ENCODE assay signal across 26 cellular contexts in the genomic region with DNA sequence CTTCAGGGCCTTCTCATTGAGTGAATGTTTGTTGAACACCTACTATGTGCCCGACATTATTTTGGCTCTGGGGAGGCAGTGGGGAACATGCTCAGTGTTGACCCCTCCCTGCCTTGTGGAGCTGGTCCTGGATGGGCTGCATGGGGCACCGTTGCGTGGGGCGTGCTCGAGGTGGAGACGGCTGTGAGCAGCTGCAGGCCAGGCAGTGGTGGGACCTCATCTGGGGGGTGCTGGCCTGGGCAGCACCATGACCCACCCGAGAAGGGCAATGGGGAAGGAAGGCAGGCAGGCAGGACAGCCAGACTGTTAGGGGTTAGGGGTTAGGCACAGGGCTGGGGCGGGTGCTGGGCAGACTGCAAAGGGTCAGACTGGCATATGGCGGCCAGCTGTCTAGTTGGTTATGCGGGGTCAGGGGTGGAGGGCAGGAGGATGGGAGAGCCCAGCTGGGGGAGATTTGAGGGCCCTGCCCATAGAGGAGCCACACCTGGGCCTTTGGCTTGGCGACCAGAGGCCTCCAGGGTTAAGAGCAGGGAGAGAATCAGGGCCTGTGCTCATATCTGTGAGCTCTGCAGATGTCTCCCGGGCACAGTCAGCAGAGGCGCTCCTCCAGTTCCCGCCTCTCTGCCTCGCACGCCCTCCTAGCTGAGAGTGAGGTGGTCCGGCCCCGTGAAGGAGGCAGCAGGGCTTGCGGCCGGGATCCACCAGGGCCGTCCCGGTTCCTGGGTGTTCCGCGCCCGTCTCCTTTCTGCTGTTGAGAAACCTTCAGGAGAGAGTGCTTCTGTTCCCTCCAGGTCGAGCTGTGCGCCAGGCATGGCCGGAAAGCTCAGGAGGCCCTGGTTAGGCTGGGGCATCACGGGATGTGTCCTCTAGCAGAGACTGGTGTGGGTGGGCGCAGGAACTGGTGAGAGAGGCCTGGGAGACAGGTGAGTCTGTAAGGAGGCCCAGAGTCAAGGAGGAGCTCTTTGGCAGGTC.
DNase-seq lines count a peak whose midpoint lies in the region; ATAC-seq and TF ChIP-seq lines count a peak whose summit lies in the region.
"Had no signal": no experiment of that assay in that cellular context is flagged by ENCODE, and none has a peak within 500 bp of the region (broad histone marks: within the 10 kb centered on the region; RNA-seq: fewer than 3 reads in every experiment).

No MANE protein-coding gene starts in this region.

- 93% methylated on average over 30 of the region's 30 CpGs for WGBS in right cardiac atrium
- 92 to 95% methylated on average over 30 of the region's 30 CpGs for WGBS in heart right ventricle, 2 donors
- 93 to 98% methylated on average over 17 to 30 of the region's 30 CpGs for WGBS in endodermal cell (ENCODE audit: insufficient coverage in 1 of 2, insufficient read length in 1 of 2), 2 experiments
- WGBS in mesenchymal stem cell: 96% methylated on average over 30 of the region's 30 CpGs

- H3K27me3 ChIP-seq in right cardiac atrium (ENCODE audit: control insufficient read depth, insufficient read depth) (no peaks in the 10 kb centered on the region), heart right ventricle (no peaks in the 10 kb centered on the region), endodermal cell (ENCODE audit: control insufficient read depth, insufficient read depth, low read length, poor library complexity, severe bottlenecking) (no peaks in the 10 kb centered on the region), mesenchymal stem cell (ENCODE audit: control insufficient read depth in 1 of 2, insufficient read depth in 1 of 2, low read length in 2 of 2) (no peaks in the 10 kb centered on the region)
- H3K27me3 ChIP-seq: BE2C, tibial artery had no signal

- H2AFZ ChIP-seq in mesenchymal stem cell (ENCODE audit: low read depth, low read length): no peak overlapping the region

- H4K91ac ChIP-seq in mesenchymal stem cell (ENCODE audit: low read length): peak overlapping the region; percentile 29

- H3K4ac ChIP-seq in mesenchymal stem cell (ENCODE audit: low read depth in 1 of 2, low read length in 2 of 2): no peak overlapping the region

- no peaks in the 10 kb centered on the region for H3K27me3 Mint-ChIP-seq in endodermal cell (ENCODE audit: insufficient read depth)

- H3K4me3 Mint-ChIP-seq in endodermal cell: no peak overlapping the region
- H3K4me3 Mint-ChIP-seq: activated CD8-positive, alpha-beta T cell treated with anti-CD3 and anti-CD28 coated beads for 36 hours; activated naive CD8-positive, alpha-beta T cell treated with anti-CD3 and anti-CD28 coated beads, Interleukin-2, amount 50 U/mL, for 24 hours; activated T-cell treated with anti-CD3 and anti-CD28 coated beads, Interleukin-2, amount 50 U/mL, for 24 hours; stimulated activated naive CD8-positive, alpha-beta T cell treated with anti-CD3 and anti-CD28 coated beads, Interleukin-15, amount 100 ng/mL, for 72 hours; T-cell had no signal

- DNase-seq in right cardiac atrium (peak in 2 of 3 donors; percentile 36 to 49), heart right ventricle (no peak), endodermal cell (no peak), mesenchymal stem cell (no peak), NCI-H2196 (lab: John Stamatoyannopoulos, UW; ENCODE audit: unreplicated experiment) (no peak), substantia nigra (lab: John Stamatoyannopoulos, UW) (no peak)
- DNase-seq: activated CD4-positive, CD25-positive, alpha-beta regulatory T cell treated with anti-CD3 and anti-CD28 coated beads, Interleukin-2, amount 50 U/mL, for 72 hours; activated CD8-positive, alpha-beta T cell treated with anti-CD3 and anti-CD28 coated beads for 36 hours; activated gamma-delta T cell; activated naive CD8-positive, alpha-beta T cell treated with anti-CD3 and anti-CD28 coated beads, Interleukin-2, amount 50 U/mL, for 24 hours; activated T-cell treated with anti-CD3 and anti-CD28 coated beads, Interleukin-2, amount 50 U/mL, for 24 hours; BE2C; cerebellar nuclear complex; COR-L47; DMS53; kidney; NCI-H1092 treated with DMSO at 0.1 percent for 48 hours; NCI-H187; NCI-H526; stimulated activated naive CD8-positive, alpha-beta T cell treated with anti-CD3 and anti-CD28 coated beads, Interleukin-15, amount 100 ng/mL, for 72 hours; T-cell; tibial artery had no signal

- ATAC-seq in right cardiac atrium (no peak), heart right ventricle (no peak), HG03108 (IDR thresholded peaks at IDR 0.05; ENCODE audit: unreplicated experiment) (no peak), HG02884 (IDR thresholded peaks at IDR 0.05; ENCODE audit: unreplicated experiment) (no peak)
- ATAC-seq: activated CD8-positive, alpha-beta T cell treated with anti-CD3 and anti-CD28 coated beads for 36 hours; activated naive CD8-positive, alpha-beta T cell treated with anti-CD3 and anti-CD28 coated beads, Interleukin-2, amount 50 U/mL, for 24 hours; stimulated activated naive CD8-positive, alpha-beta T cell treated with anti-CD3 and anti-CD28 coated beads, Interleukin-15, amount 100 ng/mL, for 72 hours; T-cell had no signal

- H2AK5ac ChIP-seq in mesenchymal stem cell (ENCODE audit: low read length, severe bottlenecking): no peak overlapping the region

- H3K27ac Mint-ChIP-seq in endodermal cell: peak overlapping the region; percentile 55
- H3K27ac Mint-ChIP-seq: activated CD8-positive, alpha-beta T cell treated with anti-CD3 and anti-CD28 coated beads for 36 hours; activated naive CD8-positive, alpha-beta T cell treated with anti-CD3 and anti-CD28 coated beads, Interleukin-2, amount 50 U/mL, for 24 hours; activated T-cell treated with anti-CD3 and anti-CD28 coated beads, Interleukin-2, amount 50 U/mL, for 24 hours; IgD-negative memory B cell; stimulated activated naive CD8-positive, alpha-beta T cell treated with anti-CD3 and anti-CD28 coated beads, Interleukin-15, amount 100 ng/mL, for 72 hours; T-cell had no signal

- no peak overlapping the region for H4K8ac ChIP-seq in mesenchymal stem cell (ENCODE audit: low read length)

- H3K4me2 ChIP-seq in mesenchymal stem cell (ENCODE audit: low read length, poor library complexity, severe bottlenecking): no peak overlapping the region

- H3K4me3 ChIP-seq in right cardiac atrium (ENCODE audit: low read length): no peak overlapping the region
- no peak overlapping the region for H3K4me3 ChIP-seq in heart right ventricle
- no peak overlapping the region for H3K4me3 ChIP-seq in endodermal cell (ENCODE audit: low read length)
- H3K4me3 ChIP-seq in mesenchymal stem cell (ENCODE audit: insufficient read depth in 1 of 2, low read depth in 1 of 2, low read length in 2 of 2): no peak overlapping the region
- H3K4me3 ChIP-seq: prostate gland, tibial artery had no signal

- H3K36me3 ChIP-seq in heart right ventricle (no peaks in the 10 kb centered on the region), endodermal cell (ENCODE audit: control insufficient read depth, insufficient read depth, low read length) (no peaks in the 10 kb centered on the region), mesenchymal stem cell (ENCODE audit: control insufficient read depth in 1 of 2, insufficient read depth in 2 of 2, low read depth in 1 of 2, low read length in 2 of 2) (peaks cover 0 to 12% of the 10 kb centered on the region in 2 experiments)
- H3K36me3 ChIP-seq: BE2C, prostate gland, tibial artery had no signal

- peak overlapping the region in 1 of 2 experiments; percentile 59 for H3K14ac ChIP-seq in mesenchymal stem cell (ENCODE audit: low read length in 2 of 2)

- H3K27ac ChIP-seq in right cardiac atrium (ENCODE audit: low read length) (no peak overlapping the region), heart right ventricle (no peak overlapping the region), endodermal cell (ENCODE audit: low read depth, low read length) (no peak overlapping the region), mesenchymal stem cell (ENCODE audit: low read length, poor library complexity, severe bottlenecking) (no peak overlapping the region), substantia nigra (ENCODE audit: low read depth, low read length, poor library complexity, severe bottlenecking) (no peak overlapping the region)
- H3K27ac ChIP-seq: prostate gland, tibial artery had no signal

- H3K9ac ChIP-seq in endodermal cell (ENCODE audit: extremely low read depth, low read length, poor library complexity, severe bottlenecking) (no peak overlapping the region), mesenchymal stem cell (ENCODE audit: low read length) (no peak overlapping the region)

- H3K9me3 Mint-ChIP-seq in endodermal cell: no peaks in the 10 kb centered on the region
- H3K9me3 Mint-ChIP-seq: activated CD8-positive, alpha-beta T cell treated with anti-CD3 and anti-CD28 coated beads for 36 hours; activated naive CD8-positive, alpha-beta T cell treated with anti-CD3 and anti-CD28 coated beads, Interleukin-2, amount 50 U/mL, for 24 hours; activated T-cell treated with anti-CD3 and anti-CD28 coated beads, Interleukin-2, amount 50 U/mL, for 24 hours; IgD-negative memory B cell; stimulated activated naive CD8-positive, alpha-beta T cell treated with anti-CD3 and anti-CD28 coated beads, Interleukin-15, amount 100 ng/mL, for 72 hours; T-cell had no signal

- peak overlapping the region in 1 of 2 experiments; percentile 16 for H3K23ac ChIP-seq in mesenchymal stem cell (ENCODE audit: low read length in 2 of 2)

- H2BK12ac ChIP-seq in mesenchymal stem cell (ENCODE audit: low read length in 2 of 2): no peak overlapping the region

- H3K18ac ChIP-seq in mesenchymal stem cell (ENCODE audit: low read depth in 1 of 2, low read length in 2 of 2): no peak overlapping the region

- no peak overlapping the region for H2BK5ac ChIP-seq in mesenchymal stem cell (ENCODE audit: low read depth, low read length, poor library complexity, severe bottlenecking)

- TF ChIP-seq CTCF in heart right ventricle (IDR thresholded peaks at IDR 0.05): no peak
- no peak for TF ChIP-seq CTCF in endodermal cell (conservative IDR thresholded peaks at IDR 0.05)

- H2BK15ac ChIP-seq in mesenchymal stem cell (ENCODE audit: low read depth, poor library complexity, severe bottlenecking): no peak overlapping the region

- H2BK120ac ChIP-seq in mesenchymal stem cell (ENCODE audit: low read depth, low read length): no peak overlapping the region

- peaks cover 23% of the 10 kb centered on the region for H3K4me1 Mint-ChIP-seq in endodermal cell

- peaks cover 2% of the 10 kb centered on the region for H3K4me1 ChIP-seq in right cardiac atrium (ENCODE audit: control insufficient read depth, insufficient read depth, low read length)
- H3K4me1 ChIP-seq in heart right ventricle: peaks cover 5 to 30% (median 25%) of the 10 kb centered on the region in 9 donors
- peaks cover 16% of the 10 kb centered on the region for H3K4me1 ChIP-seq in endodermal cell (ENCODE audit: control insufficient read depth, insufficient read depth, low read length)
- H3K4me1 ChIP-seq in mesenchymal stem cell (ENCODE audit: control insufficient read depth, insufficient read depth, low read depth, low read length): peaks cover 43% of the 10 kb centered on the region

- H3K79me1 ChIP-seq in mesenchymal stem cell (replicated peaks; ENCODE audit: low read length, poor library complexity, severe bottlenecking): peaks cover 58% of the 10 kb centered on the region

- no peaks in the 10 kb centered on the region for H3K36me3 Mint-ChIP-seq in endodermal cell (ENCODE audit: low read depth)
- H3K36me3 Mint-ChIP-seq: T-cell had no signal

- no peaks in the 10 kb centered on the region for H3K9me3 ChIP-seq in right cardiac atrium (ENCODE audit: control insufficient read depth, low read length)
- no peaks in the 10 kb centered on the region for H3K9me3 ChIP-seq in heart right ventricle
- H3K9me3 ChIP-seq in endodermal cell (ENCODE audit: control insufficient read depth, low read length): no peaks in the 10 kb centered on the region
- H3K9me3 ChIP-seq in mesenchymal stem cell (ENCODE audit: control insufficient read depth, low read length): no peaks in the 10 kb centered on the region
- H3K9me3 ChIP-seq: BE2C, prostate gland, tibial artery had no signal

- intact Hi-C loops in right cardiac atrium (cut with DNase I): no loop called here
- intact Hi-C loops in heart right ventricle (cut with DNase I): no loop called here

Comparison
In these comparisons a context has a peak if more than half of its experiments do, and no peak if none do; other contexts are left out.
1. DNase-seq: peak in right cardiac atrium (2 of 3); none in heart right ventricle (0 of 2), endodermal cell (single experiment), mesenchymal stem cell (single experiment), NCI-H2196 (single experiment) and substantia nigra (0 of 49).